Comparison of ENCODE assay signal across 1 cellular context in genomic region chr10:73991846-73992245, GRCh38.
TF ChIP-seq lines count a peak whose summit lies in the region.

No MANE protein-coding gene starts in this region.

TF ChIP-seq in K562, 482 proteins besides CTCF, POLR2A, EP300 and RAD21 (continued from another document and continues in another):
- TF ChIP-seq CHAMP1 (IDR thresholded peaks at IDR 0.05) (no peak), CHD1 (IDR thresholded peaks at IDR 0.05; ENCODE audit: low read length) (no peak), DPF2 (IDR thresholded peaks at IDR 0.05) (peak; percentile 71), NONO (IDR thresholded peaks at IDR 0.05; ENCODE audit: low read depth in 2 of 2, low read length in 1 of 2) (no peak), TRIM28 (IDR thresholded peaks at IDR 0.05) (no peak), NCOR1 (IDR thresholded peaks at IDR 0.05) (no peak), HMBOX1 (IDR thresholded peaks at IDR 0.05) (no peak), RBM14 (IDR thresholded peaks at IDR 0.05; ENCODE audit: borderline replicate concordance, insufficient read depth, low read depth, low read length) (no peak), ZNF717 (CRISPR knock-in tag; IDR thresholded peaks at IDR 0.05) (no peak), ZNF12 (CRISPR knock-in tag; IDR thresholded peaks at IDR 0.05) (no peak), FOXK1 (CRISPR knock-in tag; IDR thresholded peaks at IDR 0.05; ENCODE audit: borderline replicate concordance) (no peak), NR2C2 (CRISPR knock-in tag; IDR thresholded peaks at IDR 0.05) (no peak), NR2C2 (tag; IDR thresholded peaks at IDR 0.05) (no peak), ELK3 (CRISPR knock-in tag; IDR thresholded peaks at IDR 0.05) (no peak), BCOR (IDR thresholded peaks at IDR 0.05) (no peak), CSDE1 (IDR thresholded peaks at IDR 0.05) (no peak), ZNF79 (CRISPR knock-in tag; IDR thresholded peaks at IDR 0.05; ENCODE audit: low read depth) (no peak), PRMT5 (CRISPR knock-in tag; IDR thresholded peaks at IDR 0.05) (no peak), HNRNPLL (IDR thresholded peaks at IDR 0.05; ENCODE audit: low read depth, low read length, poor library complexity, severe bottlenecking) (no peak), MAFK (IDR thresholded peaks at IDR 0.05; ENCODE audit: low read length) (0 out of 2 replicates have a peak, but pooled peaks have one; percentile 6), NR2F6 (CRISPR knock-in tag; IDR thresholded peaks at IDR 0.05) (no peak), NFRKB (IDR thresholded peaks at IDR 0.05; ENCODE audit: low read depth) (peak; percentile 96), ETV6 (IDR thresholded peaks at IDR 0.05; ENCODE audit: borderline replicate concordance in 1 of 2, low read depth in 2 of 2, low read length in 1 of 2) (no peak), ETV6 (CRISPR knock-in tag; IDR thresholded peaks at IDR 0.05; ENCODE audit: borderline replicate concordance) (no peak), SRSF1 (IDR thresholded peaks at IDR 0.05; ENCODE audit: low read depth, low read length) (no peak), NFIC (IDR thresholded peaks at IDR 0.05) (peak; percentile 48), PHTF2 (CRISPR knock-in tag; IDR thresholded peaks at IDR 0.05) (no peak), POLR3A (IDR thresholded peaks at IDR 0.05; ENCODE audit: borderline replicate concordance, extremely low read depth, insufficient read depth, insufficient read length) (no peak), FUS (optimal IDR thresholded peaks at IDR 0.05; ENCODE audit: low read depth, low read length) (no peak), ZNF511 (CRISPR knock-in tag; IDR thresholded peaks at IDR 0.05) (no peak), ZNF253 (CRISPR knock-in tag; conservative IDR thresholded peaks at IDR 0.05) (no peak), MIER1 (IDR thresholded peaks at IDR 0.05; ENCODE audit: low read depth) (0 out of 2 replicates have a peak, but pooled peaks have one; percentile 80), ELF4 (CRISPR knock-in tag; IDR thresholded peaks at IDR 0.05) (peak; percentile 97), AFF1 (IDR thresholded peaks at IDR 0.05; ENCODE audit: low read depth in 1 of 2, partially characterized antibody in 2 of 2) (peak in 1 of 2 experiments; percentile 62), SFPQ (IDR thresholded peaks at IDR 0.05; ENCODE audit: low read depth, low read length) (no peak), DIDO1 (tag; IDR thresholded peaks at IDR 0.05; ENCODE audit: low read depth) (no peak), ZNF707 (CRISPR knock-in tag; conservative IDR thresholded peaks at IDR 0.05) (no peak)
- TF ChIP-seq, protein P1, sequence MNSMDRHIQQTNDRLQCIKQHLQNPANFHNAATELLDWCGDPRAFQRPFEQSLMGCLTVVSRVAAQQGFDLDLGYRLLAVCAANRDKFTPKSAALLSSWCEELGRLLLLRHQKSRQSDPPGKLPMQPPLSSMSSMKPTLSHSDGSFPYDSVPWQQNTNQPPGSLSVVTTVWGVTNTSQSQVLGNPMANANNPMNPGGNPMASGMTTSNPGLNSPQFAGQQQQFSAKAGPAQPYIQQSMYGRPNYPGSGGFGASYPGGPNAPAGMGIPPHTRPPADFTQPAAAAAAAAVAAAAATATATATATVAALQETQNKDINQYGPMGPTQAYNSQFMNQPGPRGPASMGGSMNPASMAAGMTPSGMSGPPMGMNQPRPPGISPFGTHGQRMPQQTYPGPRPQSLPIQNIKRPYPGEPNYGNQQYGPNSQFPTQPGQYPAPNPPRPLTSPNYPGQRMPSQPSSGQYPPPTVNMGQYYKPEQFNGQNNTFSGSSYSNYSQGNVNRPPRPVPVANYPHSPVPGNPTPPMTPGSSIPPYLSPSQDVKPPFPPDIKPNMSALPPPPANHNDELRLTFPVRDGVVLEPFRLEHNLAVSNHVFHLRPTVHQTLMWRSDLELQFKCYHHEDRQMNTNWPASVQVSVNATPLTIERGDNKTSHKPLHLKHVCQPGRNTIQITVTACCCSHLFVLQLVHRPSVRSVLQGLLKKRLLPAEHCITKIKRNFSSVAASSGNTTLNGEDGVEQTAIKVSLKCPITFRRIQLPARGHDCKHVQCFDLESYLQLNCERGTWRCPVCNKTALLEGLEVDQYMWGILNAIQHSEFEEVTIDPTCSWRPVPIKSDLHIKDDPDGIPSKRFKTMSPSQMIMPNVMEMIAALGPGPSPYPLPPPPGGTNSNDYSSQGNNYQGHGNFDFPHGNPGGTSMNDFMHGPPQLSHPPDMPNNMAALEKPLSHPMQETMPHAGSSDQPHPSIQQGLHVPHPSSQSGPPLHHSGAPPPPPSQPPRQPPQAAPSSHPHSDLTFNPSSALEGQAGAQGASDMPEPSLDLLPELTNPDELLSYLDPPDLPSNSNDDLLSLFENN (IDR thresholded peaks at IDR 0.05; ENCODE audit: low read depth in 2 of 2, low read length in 2 of 2): no peak
- TF ChIP-seq, protein P2, sequence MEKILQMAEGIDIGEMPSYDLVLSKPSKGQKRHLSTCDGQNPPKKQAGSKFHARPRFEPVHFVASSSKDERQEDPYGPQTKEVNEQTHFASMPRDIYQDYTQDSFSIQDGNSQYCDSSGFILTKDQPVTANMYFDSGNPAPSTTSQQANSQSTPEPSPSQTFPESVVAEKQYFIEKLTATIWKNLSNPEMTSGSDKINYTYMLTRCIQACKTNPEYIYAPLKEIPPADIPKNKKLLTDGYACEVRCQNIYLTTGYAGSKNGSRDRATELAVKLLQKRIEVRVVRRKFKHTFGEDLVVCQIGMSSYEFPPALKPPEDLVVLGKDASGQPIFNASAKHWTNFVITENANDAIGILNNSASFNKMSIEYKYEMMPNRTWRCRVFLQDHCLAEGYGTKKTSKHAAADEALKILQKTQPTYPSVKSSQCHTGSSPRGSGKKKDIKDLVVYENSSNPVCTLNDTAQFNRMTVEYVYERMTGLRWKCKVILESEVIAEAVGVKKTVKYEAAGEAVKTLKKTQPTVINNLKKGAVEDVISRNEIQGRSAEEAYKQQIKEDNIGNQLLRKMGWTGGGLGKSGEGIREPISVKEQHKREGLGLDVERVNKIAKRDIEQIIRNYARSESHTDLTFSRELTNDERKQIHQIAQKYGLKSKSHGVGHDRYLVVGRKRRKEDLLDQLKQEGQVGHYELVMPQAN (IDR thresholded peaks at IDR 0.05; ENCODE audit: borderline replicate concordance): peak; percentile 85
- TF ChIP-seq, protein P3, sequence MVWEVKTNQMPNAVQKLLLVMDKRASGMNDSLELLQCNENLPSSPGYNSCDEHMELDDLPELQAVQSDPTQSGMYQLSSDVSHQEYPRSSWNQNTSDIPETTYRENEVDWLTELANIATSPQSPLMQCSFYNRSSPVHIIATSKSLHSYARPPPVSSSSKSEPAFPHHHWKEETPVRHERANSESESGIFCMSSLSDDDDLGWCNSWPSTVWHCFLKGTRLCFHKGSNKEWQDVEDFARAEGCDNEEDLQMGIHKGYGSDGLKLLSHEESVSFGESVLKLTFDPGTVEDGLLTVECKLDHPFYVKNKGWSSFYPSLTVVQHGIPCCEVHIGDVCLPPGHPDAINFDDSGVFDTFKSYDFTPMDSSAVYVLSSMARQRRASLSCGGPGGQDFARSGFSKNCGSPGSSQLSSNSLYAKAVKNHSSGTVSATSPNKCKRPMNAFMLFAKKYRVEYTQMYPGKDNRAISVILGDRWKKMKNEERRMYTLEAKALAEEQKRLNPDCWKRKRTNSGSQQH (CRISPR knock-in tag; IDR thresholded peaks at IDR 0.05): peak; percentile 92
- TF ChIP-seq, protein P4, sequence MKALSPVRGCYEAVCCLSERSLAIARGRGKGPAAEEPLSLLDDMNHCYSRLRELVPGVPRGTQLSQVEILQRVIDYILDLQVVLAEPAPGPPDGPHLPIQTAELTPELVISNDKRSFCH (CRISPR knock-in tag; IDR thresholded peaks at IDR 0.05): no peak
- TF ChIP-seq, protein P4 (tag; IDR thresholded peaks at IDR 0.05): no peak
